In genomic region chr9:88064554-88064953, GRCh38 we compare ENCODE assay signal across 27 cellular contexts.
"Had no signal": no experiment of that assay in that cellular context is flagged by ENCODE, and none has a peak within 500 bp of the region (broad histone marks: within the 10 kb centered on the region; RNA-seq: fewer than 3 reads in every experiment).

No MANE protein-coding gene starts in this region.

- H3K9me3 ChIP-seq: stomach, suprapubic skin, testis, thoracic aorta, thyroid gland, tibial artery, tibial nerve, transverse colon, upper lobe of left lung, upper lobe of right lung, uterus, vagina had no signal

- FAIRE-seq: urothelium cell line had no signal

- ATAC-seq: stimulated activated effector memory CD8-positive, alpha-beta T cell treated with anti-CD3 and anti-CD28 coated beads, Interleukin-12 subunit alpha, Interleukin-12 subunit beta, amount 100 ng/mL, for 72 hours; stimulated activated memory B cell treated with anti-CD40 and anti-IgM and Interleukin-4, amounts not matched to agents 10 μg/mL and 1 μg/mL and 100 μg/mL, for 72 hours; stimulated activated naive B cell treated with anti-CD40 and anti-IgM and Interleukin-4, amounts not matched to agents 10 μg/mL and 1 μg/mL and 100 μg/mL, for 72 hours; stimulated activated naive CD8-positive, alpha-beta T cell treated with anti-CD3 and anti-CD28 coated beads, Interleukin-15, amount 100 ng/mL, for 72 hours; stimulated activated naive CD8-positive, alpha-beta T cell treated with anti-CD3 and anti-CD28 coated beads, Interleukin-15, Interleukin-2, amounts not matched to agents 100 U/mL and 50 U/mL, for 24 hours; upper lobe of right lung had no signal

- H3K4me1 ChIP-seq: suprapubic skin, testis, thyroid gland, tibial artery, tibial nerve, upper lobe of left lung, upper lobe of right lung, uterus, vagina had no signal

- H3K27ac ChIP-seq: suprapubic skin, testis, thoracic aorta, thyroid gland, tibial artery, tibial nerve, transverse colon, upper lobe of left lung, upper lobe of right lung, uterus, vagina had no signal

- DNase-seq: stimulated activated CD4-positive, alpha-beta T cell treated with anti-CD3 and anti-CD28 coated beads, Interleukin-2, amount 100 ng/mL, for 48 hours; stimulated activated CD4-positive, alpha-beta T cell treated with anti-CD3 and anti-CD28 coated beads, Interleukin-4, amount 100 ng/mL, for 1 hour; stimulated activated CD4-positive, alpha-beta T cell treated with anti-CD3 and anti-CD28 coated beads, Interleukin-4, amount 100 ng/mL, for 24 hours; stimulated activated CD4-positive, alpha-beta T cell treated with anti-CD3 and anti-CD28 coated beads, Interleukin-4, amount 100 ng/mL, for 4 hours; stimulated activated CD8-positive, alpha-beta memory T cell treated with anti-CD3 and anti-CD28 coated beads, Interleukin-4, amount 100 ng/mL, for 48 hours; stimulated activated naive B cell treated with anti-CD40 and anti-IgM and Interleukin-4, amounts not matched to agents 10 μg/mL and 1 μg/mL and 100 μg/mL, for 72 hours; stimulated activated naive CD4-positive, alpha-beta T cell; stimulated activated naive CD4-positive, alpha-beta T cell treated with Interleukin-2 at 50 U/mL for 16 hours; stimulated activated naive CD8-positive, alpha-beta T cell treated with anti-CD3 and anti-CD28 coated beads, Interleukin-15, amount 100 ng/mL, for 72 hours; stimulated activated naive CD8-positive, alpha-beta T cell treated with anti-CD3 and anti-CD28 coated beads, Interleukin-15, Interleukin-2, amounts not matched to agents 100 U/mL and 50 U/mL, for 24 hours; stomach; substantia nigra; testis; thyroid gland; tibial artery; transverse colon; trophoblast cell; upper lobe of left lung; upper lobe of right lung; uterus had no signal

- H3K27me3 ChIP-seq: stomach, suprapubic skin, testis, thyroid gland, tibial nerve, transverse colon, upper lobe of left lung, uterus, vagina had no signal

- H3K4me3 ChIP-seq: stomach, suprapubic skin, testis, thoracic aorta, thyroid gland, tibial artery, tibial nerve, transverse colon, upper lobe of left lung, upper lobe of right lung, uterus, vagina had no signal

- H3K36me3 ChIP-seq: stomach, suprapubic skin, thoracic aorta, thyroid gland, tibial artery, tibial nerve, transverse colon, upper lobe of left lung, upper lobe of right lung, uterus, vagina had no signal
